In the genomic region with DNA sequence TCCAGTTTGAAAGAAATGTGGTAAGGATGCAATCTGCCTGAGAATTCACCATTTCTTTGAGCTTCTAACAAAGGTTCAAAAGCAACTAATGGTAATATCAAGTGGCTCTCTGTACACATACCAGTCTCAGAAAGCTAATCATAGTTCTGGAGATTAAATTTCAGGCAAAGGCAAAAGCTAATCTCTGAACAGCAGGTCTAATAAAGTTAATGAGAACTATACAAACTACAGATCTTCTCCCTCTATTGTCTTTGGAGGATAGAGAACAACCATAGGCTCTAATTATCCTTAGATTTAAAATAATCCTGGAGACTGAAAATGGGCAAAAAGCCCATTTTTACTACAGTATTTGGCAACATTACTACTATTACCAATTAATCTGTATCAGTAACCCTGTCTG, we compare ENCODE assay signal across 1 cellular context.
TF ChIP-seq lines count a peak whose summit lies in the region.

No MANE protein-coding gene starts in this region.

TF ChIP-seq in GM12878, 131 proteins besides CTCF, POLR2A, EP300 and RAD21 (continued from another document):
- TF ChIP-seq ELK1 (IDR thresholded peaks at IDR 0.05; ENCODE audit: low read depth, low read length): no peak
- no peak for TF ChIP-seq RUNX3 (IDR thresholded peaks at IDR 0.05; ENCODE audit: low read length)
- TF ChIP-seq, protein P1, sequence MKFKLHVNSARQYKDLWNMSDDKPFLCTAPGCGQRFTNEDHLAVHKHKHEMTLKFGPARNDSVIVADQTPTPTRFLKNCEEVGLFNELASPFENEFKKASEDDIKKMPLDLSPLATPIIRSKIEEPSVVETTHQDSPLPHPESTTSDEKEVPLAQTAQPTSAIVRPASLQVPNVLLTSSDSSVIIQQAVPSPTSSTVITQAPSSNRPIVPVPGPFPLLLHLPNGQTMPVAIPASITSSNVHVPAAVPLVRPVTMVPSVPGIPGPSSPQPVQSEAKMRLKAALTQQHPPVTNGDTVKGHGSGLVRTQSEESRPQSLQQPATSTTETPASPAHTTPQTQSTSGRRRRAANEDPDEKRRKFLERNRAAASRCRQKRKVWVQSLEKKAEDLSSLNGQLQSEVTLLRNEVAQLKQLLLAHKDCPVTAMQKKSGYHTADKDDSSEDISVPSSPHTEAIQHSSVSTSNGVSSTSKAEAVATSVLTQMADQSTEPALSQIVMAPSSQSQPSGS (IDR thresholded peaks at IDR 0.05; ENCODE audit: low read length): no peak
- TF ChIP-seq TCF7 (IDR thresholded peaks at IDR 0.05; ENCODE audit: borderline replicate concordance): no peak
- no peak for TF ChIP-seq ZNF207 (IDR thresholded peaks at IDR 0.05; ENCODE audit: borderline replicate concordance)
- TF ChIP-seq MEF2B (IDR thresholded peaks at IDR 0.05; ENCODE audit: partially characterized antibody, poor library complexity, severe bottlenecking): no peak
- no peak for TF ChIP-seq ASH2L (IDR thresholded peaks at IDR 0.05; ENCODE audit: borderline replicate concordance, low read depth)
- no peak for TF ChIP-seq CHD4 (IDR thresholded peaks at IDR 0.05)
- no peak for TF ChIP-seq SUZ12 (IDR thresholded peaks at IDR 0.05; ENCODE audit: unreplicated experiment)
TF ChIP-seq in GM12878: peak in this region for 0.
